8 cellular contexts compared by ENCODE assay signal in genomic region chr10:110353244-110354119, GRCh38. TPM values are rescaled to one million over a fixed set of nuclear protein-coding genes. Genes with fewer than 3 reads are reported as not detected.
DNase-seq lines count a peak whose midpoint lies in the region; ATAC-seq, FAIRE-seq and TF ChIP-seq lines count a peak whose summit lies in the region.

No MANE protein-coding gene starts in this region.

- WGBS in mammary epithelial cell (ENCODE audit: low coverage, missing lambda C conversion rate): under 1% methylated on average over 11 of the region's 14 CpGs
- WGBS in small intestine, 3 donors: 36 to 43% (median 39%) methylated on average over 14 of the region's 14 CpGs

- FAIRE-seq in small intestine (lab: Jason Lieb, UNC): no peak

- H3K36me3 ChIP-seq in mammary epithelial cell (ENCODE audit: insufficient read depth, low read length): no peaks in the 10 kb centered on the region
- no peaks in the 10 kb centered on the region for H3K36me3 ChIP-seq in neural progenitor cell
- no peaks in the 10 kb centered on the region for H3K36me3 ChIP-seq in HAP-1 (replicated peaks)
- no peaks in the 10 kb centered on the region for H3K36me3 ChIP-seq in small intestine (ENCODE audit: control insufficient read depth in 2 of 2, insufficient read depth in 2 of 2, low read length in 2 of 2)

- peak; percentile 76 for ATAC-seq in SK-N-SH treated with all-trans-retinoic acid at 6 μM for 48 hours
- no peak for ATAC-seq in GM21529 (IDR thresholded peaks at IDR 0.05; ENCODE audit: unreplicated experiment)
- ATAC-seq in GM18870 (IDR thresholded peaks at IDR 0.05; ENCODE audit: unreplicated experiment): no peak

- CTCF ChIA-PET in mammary epithelial cell (lab: Charles Lee; ENCODE audit: low non-redundant PET): interaction anchor here (0.5 to 1.8 kb wide), 11 partner anchors 28 to 1941 kb away, joined by 3 to 11 read pairs (median 4); no protein-coding TSS in a partner anchor

- peak overlapping the region; percentile 83 for H3K4me2 ChIP-seq in mammary epithelial cell (ENCODE audit: insufficient read depth, low read depth, low read length)
- H3K4me2 ChIP-seq in neural progenitor cell: no peak overlapping the region

- intact Hi-C loops in mammary epithelial cell (cut with micrococcal nuclease): loop anchor here (1.0 to 2.0 kb wide), 6 partner anchors 17 to 194 kb away; no protein-coding TSS in a partner anchor

- peak; percentile 32 to 66 for TF ChIP-seq CTCF in mammary epithelial cell (conservative IDR thresholded peaks at IDR 0.05 in 1 of 2, IDR thresholded peaks at IDR 0.05 in 1 of 2; ENCODE audit: extremely low read depth in 1 of 2, insufficient read depth in 1 of 2, low read depth in 1 of 2, low read length in 2 of 2)
- TF ChIP-seq CTCF in neural progenitor cell (IDR thresholded peaks at IDR 0.05): no peak

- BruUV-seq in mammary epithelial cell (replicated peaks; lab: Mats Ljungman, UMichigan): no TSS peak

- no peaks in the 10 kb centered on the region for H3K36me3 Mint-ChIP-seq in neural progenitor cell

- no peaks in the 10 kb centered on the region for H4K20me1 ChIP-seq in mammary epithelial cell (ENCODE audit: insufficient read depth, low read length)
- no peaks in the 10 kb centered on the region for H4K20me1 ChIP-seq in neural progenitor cell (ENCODE audit: low read depth)

- no peaks in the 10 kb centered on the region for H3F3A ChIP-seq in neural progenitor cell (ENCODE audit: low read depth)

- peak overlapping the region; percentile 40 for H3K27ac Mint-ChIP-seq in neural progenitor cell

- peak overlapping the region; percentile 16 to 32 (median 25) for H3K4me3 ChIP-seq in mammary epithelial cell (replicated peaks in 1 of 3; ENCODE audit: insufficient read depth in 1 of 3, low read depth in 2 of 3, low read length in 3 of 3)
- no peak overlapping the region for H3K4me3 ChIP-seq in neural progenitor cell
- no peak overlapping the region for H3K4me3 ChIP-seq in HAP-1
- no peak overlapping the region for H3K4me3 ChIP-seq in small intestine (ENCODE audit: low read depth in 1 of 2, low read length in 2 of 2)

- H3K79me2 ChIP-seq in mammary epithelial cell (ENCODE audit: insufficient read depth, low read length) (no peaks in the 10 kb centered on the region), neural progenitor cell (ENCODE audit: low read depth) (no peaks in the 10 kb centered on the region)

- H3K4me3 Mint-ChIP-seq in neural progenitor cell: peak overlapping the region; percentile 12

- H3K9ac ChIP-seq in mammary epithelial cell (ENCODE audit: insufficient read depth, low read length): peak overlapping the region; percentile 99
- no peak overlapping the region for H3K9ac ChIP-seq in neural progenitor cell

- peak overlapping the region; percentile 64 for H2AFZ ChIP-seq in mammary epithelial cell (ENCODE audit: low read depth, low read length)
- H2AFZ ChIP-seq in neural progenitor cell (replicated peaks): no peak overlapping the region

- dilution Hi-C loops in mammary epithelial cell (cut with HindIII; ENCODE audit: low sequenced_read_pairs): no loop called here

- peak; percentile 18 for DNase-seq in GOT3 (lab: John Stamatoyannopoulos, UW)
- DNase-seq in mammary epithelial cell: peak; percentile 98
- DNase-seq in neural progenitor cell (ENCODE audit: low spot score): peak; percentile 31
- no peak for DNase-seq in HAP-1 (ENCODE audit: low spot score in 2 of 2)
- no peak for DNase-seq in small intestine

- peaks cover 22% of the 10 kb centered on the region for H3K4me1 Mint-ChIP-seq in neural progenitor cell

- H3K27ac ChIP-seq in mammary epithelial cell (ENCODE audit: insufficient read depth, low read depth, low read length) (peak overlapping the region; percentile 99), neural progenitor cell (no peak overlapping the region), small intestine (ENCODE audit: low read depth in 1 of 2, low read length in 1 of 2) (peak overlapping the region in 1 of 2 donors; percentile 46)

- in situ Hi-C loops in mammary epithelial cell (cut with MboI; ENCODE audit: low sequenced_read_pairs in 2 of 2) (loop anchor here (5.0 kb wide), 2 partner anchors 44 to 149 kb away; no protein-coding TSS in a partner anchor), HAP-1 (cut with MboI; ENCODE audit: low sequenced_read_pairs) (loop anchor here (25.0 kb wide), 1 partner anchor 184 kb away; no protein-coding TSS in a partner anchor)

- H3K9me3 ChIP-seq in mammary epithelial cell (replicated peaks; ENCODE audit: insufficient read depth, low read length): no peaks in the 10 kb centered on the region
- H3K9me3 ChIP-seq in neural progenitor cell (ENCODE audit: low read depth): no peaks in the 10 kb centered on the region
- no peaks in the 10 kb centered on the region for H3K9me3 ChIP-seq in HAP-1
- H3K9me3 ChIP-seq in small intestine (ENCODE audit: control insufficient read depth, low read depth): no peaks in the 10 kb centered on the region

- H3K27me3 Mint-ChIP-seq in neural progenitor cell (ENCODE audit: insufficient read depth, low read depth): no peaks in the 10 kb centered on the region

- H3K27me3 ChIP-seq in mammary epithelial cell (ENCODE audit: insufficient read depth, low read length) (no peaks in the 10 kb centered on the region), neural progenitor cell (no peaks in the 10 kb centered on the region), HAP-1 (ENCODE audit: low read depth) (no peaks in the 10 kb centered on the region), small intestine (ENCODE audit: control insufficient read depth in 2 of 2, insufficient read depth in 2 of 2, low read length in 2 of 2) (no peaks in the 10 kb centered on the region)

- H3K9me3 Mint-ChIP-seq in neural progenitor cell: no peaks in the 10 kb centered on the region

- H3K4me1 ChIP-seq in mammary epithelial cell (ENCODE audit: insufficient read depth, low read length) (peaks cover 53% of the 10 kb centered on the region), neural progenitor cell (no peaks in the 10 kb centered on the region), HAP-1 (no peaks in the 10 kb centered on the region), small intestine (ENCODE audit: control insufficient read depth in 2 of 2, insufficient read depth in 1 of 2, low read depth in 1 of 2, low read length in 1 of 2) (peaks cover 0 to 5% of the 10 kb centered on the region in 2 donors)

TF ChIP-seq in SK-N-SH treated with all-trans-retinoic acid at 6 μM for 48 hours, 23 proteins besides CTCF, POLR2A, EP300 and RAD21 (continues in another document):
- no peak for TF ChIP-seq ESRRG (CRISPR knock-in tag; IDR thresholded peaks at IDR 0.05)
- no peak for TF ChIP-seq ZNF8 (CRISPR knock-in tag; IDR thresholded peaks at IDR 0.05)
- TF ChIP-seq TSHZ2 (CRISPR knock-in tag; IDR thresholded peaks at IDR 0.05): no peak
- no peak for TF ChIP-seq ZFP30 (CRISPR knock-in tag; IDR thresholded peaks at IDR 0.05)
- TF ChIP-seq ZNF565 (CRISPR knock-in tag; conservative IDR thresholded peaks at IDR 0.05; ENCODE audit: low read depth): no peak
- TF ChIP-seq ZNF70 (CRISPR knock-in tag; IDR thresholded peaks at IDR 0.05): no peak
- no peak for TF ChIP-seq RARB (CRISPR knock-in tag; IDR thresholded peaks at IDR 0.05)
- TF ChIP-seq BACH2 (CRISPR knock-in tag; IDR thresholded peaks at IDR 0.05; ENCODE audit: borderline replicate concordance): no peak
- no peak for TF ChIP-seq ARNTL (CRISPR knock-in tag; IDR thresholded peaks at IDR 0.05; ENCODE audit: borderline replicate concordance, low read depth)
- TF ChIP-seq CSRNP3 (CRISPR knock-in tag; IDR thresholded peaks at IDR 0.05): no peak
- TF ChIP-seq SNAI2 (CRISPR knock-in tag; IDR thresholded peaks at IDR 0.05): no peak

RNA-seq across cellular contexts. Expression of gene SMNDC1, which starts 48.8 kb away (rescaled TPM):
- 10 to 100 TPM in 1 of 2 donors, 1 to 10 TPM in 1; 6.5 to 42.8 TPM for total RNA-seq in mammary epithelial cell
- polyA plus RNA-seq in mammary epithelial cell: 10.9 TPM
- polyA minus RNA-seq in mammary epithelial cell: 12.1 TPM
- 11.7 and 18.1 TPM in 2 replicates for total RNA-seq in neural progenitor cell (ENCODE audit: low replicate concordance)
- 10 to 100 TPM; 11.3 to 12.3 (median 11.7) TPM for polyA plus RNA-seq in small intestine

Comparison
In these comparisons a context has a peak if more than half of its experiments do, and no peak if none do; other contexts are left out.
1. DNase-seq: peak in GOT3 (single experiment), mammary epithelial cell (single experiment) and neural progenitor cell (single experiment); none in HAP-1 (0 of 2) and small intestine (single experiment).
2. H3K4me3 ChIP-seq: peak in mammary epithelial cell (3 of 3); none in neural progenitor cell (single experiment), HAP-1 (single experiment) and small intestine (0 of 2).